10 cellular contexts compared by ENCODE assay signal in genomic region chr3:66115858-66116654, GRCh38.
A peak's percentile ranks its signal among the peaks of the same experiment; 100 is the strongest.
DNase-seq lines count a peak whose midpoint lies in the region; ATAC-seq and TF ChIP-seq lines count a peak whose summit lies in the region.
"Had no signal": no experiment of that assay in that cellular context is flagged by ENCODE, and none has a peak within 500 bp of the region (broad histone marks: within the 10 kb centered on the region; RNA-seq: fewer than 3 reads in every experiment).

No MANE protein-coding gene starts in this region.

- peak overlapping the region; percentile 78 for H3K27ac ChIP-seq in RWPE1

- TF ChIP-seq CTCF in AG09319 (IDR thresholded peaks at IDR 0.05; ENCODE audit: low read depth, low read length) (no peak), RWPE1 (conservative IDR thresholded peaks at IDR 0.05; ENCODE audit: low read depth) (no peak), neural crest cell (conservative IDR thresholded peaks at IDR 0.05) (no peak), natural killer cell (IDR thresholded peaks at IDR 0.05) (no peak)

- peak overlapping the region; percentile 69 for H3K27ac Mint-ChIP-seq in neural crest cell (ENCODE audit: unreplicated experiment)
- H3K27ac Mint-ChIP-seq in natural killer cell treated with Interleukin-12 subunit alpha and Interleukin-12 subunit beta and Interleukin-15 and Interleukin-18, amount 100 ng/mL, for 72 hours: no peak overlapping the region
- H3K27ac Mint-ChIP-seq in natural killer cell: no peak overlapping the region
- H3K27ac Mint-ChIP-seq: activated naive CD8-positive, alpha-beta T cell; CD8-positive, alpha-beta memory T cell had no signal

- H3K9me3 Mint-ChIP-seq in neural crest cell (no peaks in the 10 kb centered on the region), natural killer cell (no peaks in the 10 kb centered on the region)
- H3K9me3 Mint-ChIP-seq in natural killer cell treated with Interleukin-12 subunit alpha and Interleukin-12 subunit beta and Interleukin-15 and Interleukin-18, amount 100 ng/mL, for 72 hours: no peaks in the 10 kb centered on the region

- intact Hi-C loops in natural killer cell (cut with micrococcal nuclease): no loop called here

- peaks cover 2% of the 10 kb centered on the region for H3K27me3 Mint-ChIP-seq in neural crest cell (ENCODE audit: low read depth)
- H3K27me3 Mint-ChIP-seq in natural killer cell treated with Interleukin-12 subunit alpha and Interleukin-12 subunit beta and Interleukin-15 and Interleukin-18, amount 100 ng/mL, for 72 hours: peaks cover 7 to 15% of the 10 kb centered on the region in 2 donors
- H3K27me3 Mint-ChIP-seq in natural killer cell (ENCODE audit: low read depth in 2 of 2): peaks cover 0 to 4% of the 10 kb centered on the region in 2 donors

- H3K4me3 Mint-ChIP-seq in neural crest cell: no peak overlapping the region
- no peak overlapping the region for H3K4me3 Mint-ChIP-seq in natural killer cell treated with Interleukin-12 subunit alpha and Interleukin-12 subunit beta and Interleukin-15 and Interleukin-18, amount 100 ng/mL, for 72 hours
- no peak overlapping the region for H3K4me3 Mint-ChIP-seq in natural killer cell
- H3K4me3 Mint-ChIP-seq: activated naive CD8-positive, alpha-beta T cell; CD8-positive, alpha-beta memory T cell had no signal

- H3K36me3 Mint-ChIP-seq in neural crest cell (ENCODE audit: low read depth) (no peaks in the 10 kb centered on the region), natural killer cell (no peaks in the 10 kb centered on the region)
- H3K36me3 Mint-ChIP-seq in natural killer cell treated with Interleukin-12 subunit alpha and Interleukin-12 subunit beta and Interleukin-15 and Interleukin-18, amount 100 ng/mL, for 72 hours: no peaks in the 10 kb centered on the region
- H3K36me3 Mint-ChIP-seq: activated naive CD8-positive, alpha-beta T cell; CD8-positive, alpha-beta memory T cell had no signal

- H3K4me1 Mint-ChIP-seq in neural crest cell (peaks cover 11% of the 10 kb centered on the region), natural killer cell (no peaks in the 10 kb centered on the region)
- H3K4me1 Mint-ChIP-seq in natural killer cell treated with Interleukin-12 subunit alpha and Interleukin-12 subunit beta and Interleukin-15 and Interleukin-18, amount 100 ng/mL, for 72 hours (ENCODE audit: low read depth in 2 of 2): no peaks in the 10 kb centered on the region
- H3K4me1 Mint-ChIP-seq: CD8-positive, alpha-beta memory T cell had no signal

- CTCF ChIA-PET in RWPE1 (lab: Yijun Ruan, JAX): interaction anchor here (0.5 kb wide), 1 partner anchor 285 kb away, joined by 7 read pairs; no protein-coding TSS in a partner anchor

- POLR2A ChIA-PET in RWPE1 (lab: Yijun Ruan, JAX; ENCODE audit: low non-redundant PET): no interaction called here

- DNase-seq in AG09319 (ENCODE audit: extremely low read depth, low read depth) (peak; percentile 59), RWPE1 (ENCODE audit: low spot score) (peak; percentile 81), fibroblast of peridontal ligament (ENCODE audit: extremely low read depth) (peak; percentile 92), neural crest cell (ENCODE audit: low read depth, low spot score) (no peak), natural killer cell (no peak), GF-D8 (lab: John Stamatoyannopoulos, UW) (no peak)
- DNase-seq in natural killer cell treated with Interleukin-12 subunit alpha and Interleukin-12 subunit beta and Interleukin-15 and Interleukin-18, amount 100 ng/mL, for 72 hours (ENCODE audit: low spot score): no peak
- DNase-seq: CD8-positive, alpha-beta memory T cell had no signal

- ATAC-seq in HG02884 (IDR thresholded peaks at IDR 0.05; ENCODE audit: unreplicated experiment): no peak
- no peak for ATAC-seq in natural killer cell treated with Interleukin-12 subunit alpha and Interleukin-12 subunit beta and Interleukin-15 and Interleukin-18, amount 100 ng/mL, for 72 hours
- ATAC-seq in natural killer cell: no peak

Comparison
In these comparisons a context has a peak if more than half of its experiments do, and no peak if none do; other contexts are left out.
1. DNase-seq: peak in AG09319 (single experiment), RWPE1 (single experiment) and fibroblast of peridontal ligament (single experiment); none in neural crest cell (single experiment), natural killer cell treated with Interleukin-12 subunit alpha and Interleukin-12 subunit beta and Interleukin-15 and Interleukin-18, amount 100 ng/mL, for 72 hours (single experiment), natural killer cell (single experiment) and GF-D8 (single experiment).